ENCODE assay signal across 8 cellular contexts in the genomic region with DNA sequence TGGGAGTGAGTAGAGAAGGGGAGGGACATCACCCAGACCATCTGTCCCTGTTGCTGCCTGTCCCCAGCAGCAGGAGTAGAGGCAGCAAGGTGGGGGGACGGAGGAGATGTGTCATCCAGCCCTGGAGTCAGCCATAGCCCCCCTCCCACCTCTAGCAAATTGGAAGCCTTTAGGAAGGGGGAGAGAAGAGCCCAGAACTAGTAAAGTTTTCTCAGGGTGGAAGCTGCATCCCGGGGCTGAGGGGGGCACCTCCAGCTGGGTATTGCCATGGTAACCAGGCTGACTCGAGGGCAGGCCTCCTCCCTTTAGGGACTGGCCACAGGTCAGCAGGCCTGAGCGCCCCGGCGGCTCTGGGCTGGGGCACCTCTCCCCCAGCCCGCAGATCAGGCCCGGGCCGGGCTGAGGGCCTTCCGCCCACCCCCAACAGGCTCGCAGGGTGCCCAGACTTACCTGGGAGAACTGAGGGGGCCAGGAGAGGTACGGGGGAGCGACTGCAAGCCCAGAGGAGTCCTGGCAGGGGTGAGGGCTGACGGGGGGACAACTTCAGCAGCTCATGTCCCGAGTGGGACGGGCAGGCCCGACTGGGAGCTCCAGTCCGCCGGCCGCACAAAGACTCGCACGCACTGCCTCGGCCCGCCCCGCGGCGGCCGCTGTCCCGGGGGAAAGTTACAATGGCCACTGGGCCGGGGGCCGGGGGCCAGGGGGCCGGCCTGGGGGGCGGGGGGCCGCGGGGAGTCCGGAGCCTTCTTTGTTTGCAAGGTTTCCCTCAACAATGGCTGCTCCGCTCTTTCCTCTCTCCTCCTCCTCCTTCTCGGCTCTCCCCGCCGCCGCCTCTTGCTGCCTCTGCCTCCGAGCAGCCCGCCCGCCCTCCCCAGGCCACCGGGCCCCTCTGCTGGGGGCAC. TPM values are rescaled to one million over a fixed set of nuclear protein-coding genes. Genes with fewer than 3 reads are reported as not detected.
DNase-seq lines count a peak whose midpoint lies in the region; ATAC-seq and TF ChIP-seq lines count a peak whose summit lies in the region.

No MANE protein-coding gene starts in this region.

- H4K91ac ChIP-seq in neuronal stem cell (ENCODE audit: low read depth, low read length, poor library complexity) = peak overlapping the region; percentile 67

- H3K4me3 ChIP-seq in WERI-Rb-1 (ENCODE audit: low read depth, low read length) (peak overlapping the region; percentile 66), fibroblast of mammary gland (ENCODE audit: control insufficient read depth, low read depth, low read length) (peak overlapping the region; percentile 68), neuronal stem cell (ENCODE audit: low read length in 2 of 2) (peak overlapping the region; percentile 89 to 94)

- no peak overlapping the region for H3K14ac ChIP-seq in neuronal stem cell (ENCODE audit: low read length)

- H2BK120ac ChIP-seq in neuronal stem cell (ENCODE audit: low read depth, low read length) = peak overlapping the region; percentile 78

- H2BK15ac ChIP-seq in neuronal stem cell (ENCODE audit: low read length) = peak overlapping the region; percentile 45

- TF ChIP-seq CTCF in WERI-Rb-1 (IDR thresholded peaks at IDR 0.05; ENCODE audit: low read depth, low read length) (no peak), fibroblast of mammary gland (conservative IDR thresholded peaks at IDR 0.05; ENCODE audit: control insufficient read depth, insufficient read depth, low read depth, low read length) (no peak)

- peak overlapping the region; percentile 98 for H3K18ac ChIP-seq in neuronal stem cell (ENCODE audit: low read length)

- H2AFZ ChIP-seq in neuronal stem cell (ENCODE audit: low read length) = peak overlapping the region; percentile 26

- no CpG with 5 or more reads among the region's 45 CpGs for WGBS in neuronal stem cell (ENCODE audit: extremely low coverage in 2 of 2, insufficient read length in 2 of 2, insufficient replicate concordance in 1 of 2), 2 donors

- H3K9ac ChIP-seq in neuronal stem cell (ENCODE audit: low read depth, low read length, poor library complexity) = peak overlapping the region; percentile 98

- H3K9me3 ChIP-seq in WERI-Rb-1 (ENCODE audit: severe bottlenecking) = no peaks in the 10 kb centered on the region
- peaks cover 0 to 2% of the 10 kb centered on the region in 2 donors for H3K9me3 ChIP-seq in neuronal stem cell (replicated peaks in 1 of 2; ENCODE audit: control insufficient read depth in 2 of 2, insufficient read depth in 1 of 2, low read depth in 1 of 2, low read length in 2 of 2)

- peak overlapping the region; percentile 89 for H3K4me2 ChIP-seq in neuronal stem cell (ENCODE audit: insufficient read depth, low read length, poor library complexity, severe bottlenecking)

- peak; percentile 24 for DNase-seq in activated CD4-positive, alpha-beta T cell treated with anti-CD3 and anti-CD28 coated beads for 48 hours
- DNase-seq in activated CD4-positive, alpha-beta T cell treated with anti-CD3 and anti-CD28 coated beads, Interleukin-2, amount 50 U/mL, for 4 hours = no peak
- DNase-seq in WERI-Rb-1 (peak; percentile 82), fibroblast of mammary gland (ENCODE audit: low read depth) (no peak), neuronal stem cell (ENCODE audit: low spot score) (no peak), SW 1271 (lab: John Stamatoyannopoulos, UW) (no peak), activated gamma-delta T cell (lab: John Stamatoyannopoulos, UW) (no peak)

- peak overlapping the region; percentile 96 for H2BK5ac ChIP-seq in neuronal stem cell (ENCODE audit: low read length)

- H3K79me1 ChIP-seq in neuronal stem cell (ENCODE audit: low read depth, low read length) = peaks cover 16% of the 10 kb centered on the region

- H4K8ac ChIP-seq in neuronal stem cell (ENCODE audit: low read depth, low read length) = no peak overlapping the region

- H3K27ac ChIP-seq in WERI-Rb-1 (peak overlapping the region; percentile 96), neuronal stem cell (replicated peaks; ENCODE audit: low read length) (peak overlapping the region; percentile 78)

- H3K4ac ChIP-seq in neuronal stem cell (ENCODE audit: low read length) = peak overlapping the region; percentile 98

- H2BK12ac ChIP-seq in neuronal stem cell (ENCODE audit: low read length) = peak overlapping the region; percentile 48

- peak; percentile 14 for ATAC-seq in HG03066 (IDR thresholded peaks at IDR 0.05; ENCODE audit: low read depth, unreplicated experiment)

- peaks cover 47 to 49% of the 10 kb centered on the region in 2 donors for H3K4me1 ChIP-seq in neuronal stem cell (ENCODE audit: control insufficient read depth in 2 of 2, insufficient read depth in 1 of 2, low read depth in 1 of 2, low read length in 2 of 2)

- H3K23ac ChIP-seq in neuronal stem cell (ENCODE audit: low read depth, low read length, poor library complexity) = peak overlapping the region; percentile 71

- H3K27me3 ChIP-seq in WERI-Rb-1 (ENCODE audit: insufficient read depth, low read depth, severe bottlenecking) = no peaks in the 10 kb centered on the region
- H3K27me3 ChIP-seq in neuronal stem cell (ENCODE audit: control insufficient read depth in 3 of 3, insufficient read depth in 3 of 3, low read depth in 1 of 3, low read length in 3 of 3) = no peaks in the 10 kb centered on the region

- H3K36me3 ChIP-seq in WERI-Rb-1 (peaks cover 34% of the 10 kb centered on the region), neuronal stem cell (replicated peaks in 1 of 2; ENCODE audit: control insufficient read depth in 2 of 2, insufficient read depth in 2 of 2, low read length in 2 of 2) (peaks cover 28 to 45% of the 10 kb centered on the region in 2 donors)

- H2AK5ac ChIP-seq in neuronal stem cell (ENCODE audit: low read depth, low read length) = peak overlapping the region; percentile 80

RNA-seq across cellular contexts. Expression of a gene that starts 6.0 kb away (rescaled TPM):
- polyA plus RNA-seq in neuronal stem cell (2013, experiment 1 of 2) = 88.5 TPM
- polyA plus RNA-seq in neuronal stem cell (2013, experiment 2 of 2) = 86.1 TPM

RNA-seq across cellular contexts. Expression of a gene that starts 18.6 kb away (rescaled TPM):
- polyA plus RNA-seq in neuronal stem cell (2013, experiment 1 of 2) = 19.0 TPM
- polyA plus RNA-seq in neuronal stem cell (2013, experiment 2 of 2) = 19.9 TPM

RNA-seq across cellular contexts. Expression of a gene that starts 38.0 kb away (rescaled TPM):
- polyA plus RNA-seq in neuronal stem cell (2013, experiment 1 of 2) = 80.8 TPM
- polyA plus RNA-seq in neuronal stem cell (2013, experiment 2 of 2) = 80.1 TPM

RNA-seq across cellular contexts. Expression of a gene that starts 49.1 kb away (rescaled TPM):
- polyA plus RNA-seq in neuronal stem cell (2013, experiment 1 of 2) = 6.3 TPM
- polyA plus RNA-seq in neuronal stem cell (2013, experiment 2 of 2) = 6.3 TPM

RNA-seq across cellular contexts. Expression of a gene that starts 58.2 kb away (rescaled TPM):
- 6.7 TPM for polyA plus RNA-seq in neuronal stem cell (2013, experiment 1 of 2)
- polyA plus RNA-seq in neuronal stem cell (2013, experiment 2 of 2) = 6.5 TPM

Comparison
In these comparisons a context has a peak if more than half of its experiments do, and no peak if none do; other contexts are left out.
1. DNase-seq: peak in activated CD4-positive, alpha-beta T cell treated with anti-CD3 and anti-CD28 coated beads for 48 hours (single experiment) and WERI-Rb-1 (single experiment); none in activated CD4-positive, alpha-beta T cell treated with anti-CD3 and anti-CD28 coated beads, Interleukin-2, amount 50 U/mL, for 4 hours (0 of 2), fibroblast of mammary gland (single experiment), neuronal stem cell (single experiment), SW 1271 (0 of 2) and activated gamma-delta T cell (single experiment).
2. Peak in every context shown above with its lines, with median percentiles within 50 percentile points of each other: H3K4me3 ChIP-seq.